In the genomic region with DNA sequence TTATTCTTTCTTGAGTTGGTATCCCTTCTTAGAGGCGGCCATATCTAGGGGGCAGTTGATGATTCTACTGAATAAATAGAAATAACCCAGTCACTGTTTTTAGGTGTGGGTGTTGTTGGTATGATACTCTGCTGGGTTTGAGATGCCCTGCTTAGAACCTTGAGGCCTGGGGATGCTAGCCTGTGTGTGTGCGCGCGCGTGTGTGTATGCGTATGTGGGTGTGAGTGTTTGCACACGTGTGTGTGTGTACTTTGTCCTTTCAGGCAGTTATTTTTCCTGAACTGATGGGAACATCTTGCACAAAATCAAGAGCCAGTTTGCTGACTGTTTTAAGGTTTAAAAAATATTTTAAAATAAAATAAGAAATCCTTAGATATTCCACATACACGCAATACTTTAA, we compare ENCODE assay signal across 32 cellular contexts. TPM values are rescaled to one million over a fixed set of nuclear protein-coding genes. Genes with fewer than 3 reads are reported as not detected.
"Had no signal": no experiment of that assay in that cellular context is flagged by ENCODE, and none has a peak within 500 bp of the region (broad histone marks: within the 10 kb centered on the region; RNA-seq: fewer than 3 reads in every experiment).

No MANE protein-coding gene starts in this region.

- H3K9me3 ChIP-seq: neutrophil, ovary, psoas muscle, right lobe of liver, sigmoid colon, thoracic aorta, thyroid gland, tibial nerve, upper lobe of left lung, vagina had no signal

- H2AFZ ChIP-seq: parathyroid adenoma had no signal

- ATAC-seq: naive thymus-derived CD8-positive, alpha-beta T cell; natural killer cell treated with Interleukin-12 subunit alpha and Interleukin-12 subunit beta and Interleukin-15 and Interleukin-18, amount 100 ng/mL, for 72 hours; psoas muscle; right cardiac atrium; right lobe of liver; stimulated activated memory B cell treated with anti-CD40 and anti-IgM and Interleukin-4, amounts not matched to agents 10 μg/mL and 1 μg/mL and 100 μg/mL, for 72 hours; stimulated activated naive CD8-positive, alpha-beta T cell treated with anti-CD3 and anti-CD28 coated beads, Interleukin-15, amount 100 ng/mL, for 72 hours; stimulated activated naive CD8-positive, alpha-beta T cell treated with anti-CD3 and anti-CD28 coated beads, Interleukin-15, Interleukin-2, amounts not matched to agents 100 U/mL and 50 U/mL, for 24 hours had no signal

- H3K4me1 ChIP-seq: parathyroid adenoma, psoas muscle, right lobe of liver, sigmoid colon, tibial nerve, upper lobe of left lung, vagina had no signal

- H3K4me3 ChIP-seq: ovary, psoas muscle, right lobe of liver, sigmoid colon, thoracic aorta, thyroid gland, tibial nerve, upper lobe of left lung, vagina had no signal

- H3K79me2 ChIP-seq: parathyroid adenoma had no signal

- DNase-seq: naive thymus-derived CD8-positive, alpha-beta T cell; nephron progenitor cell; nucleus accumbens; ovary; posterior cingulate gyrus; psoas muscle; right cardiac atrium; right lobe of liver; sigmoid colon; small intestine; stimulated activated CD4-positive, alpha-beta T cell treated with anti-CD3 and anti-CD28 coated beads, Interleukin-1b, Interleukin-23, amount 100 ng/mL, for 48 hours; stimulated activated CD4-positive, alpha-beta T cell treated with anti-CD3 and anti-CD28 coated beads, Interleukin-4, amount 100 ng/mL, for 1 hour; stimulated activated CD4-positive, alpha-beta T cell treated with anti-CD3 and anti-CD28 coated beads, Interleukin-4, amount 100 ng/mL, for 4 hours; stimulated activated CD8-positive, alpha-beta memory T cell treated with anti-CD3 and anti-CD28 coated beads, Interleukin-4, amount 100 ng/mL, for 48 hours; stimulated activated naive CD4-positive, alpha-beta T cell; stimulated activated naive CD8-positive, alpha-beta T cell treated with anti-CD3 and anti-CD28 coated beads, Interleukin-15, amount 100 ng/mL, for 72 hours; stimulated activated naive CD8-positive, alpha-beta T cell treated with anti-CD3 and anti-CD28 coated beads, Interleukin-15, Interleukin-2, amounts not matched to agents 100 U/mL and 50 U/mL, for 24 hours; substantia nigra; thyroid gland; trophoblast cell had no signal

- H3K27me3 Mint-ChIP-seq: progenitor cell of endocrine pancreas; stimulated activated memory B cell treated with anti-CD40 and anti-IgM and Interleukin-4, amounts not matched to agents 10 μg/mL and 1 μg/mL and 100 μg/mL, for 72 hours; stimulated activated naive CD8-positive, alpha-beta T cell treated with anti-CD3 and anti-CD28 coated beads, Interleukin-15, amount 100 ng/mL, for 72 hours had no signal

- H3K36me3 ChIP-seq: neutrophil, ovary, right lobe of liver, sigmoid colon, thoracic aorta, thyroid gland, tibial nerve, upper lobe of left lung, vagina had no signal

- H3K36me3 Mint-ChIP-seq: naive thymus-derived CD8-positive, alpha-beta T cell; natural killer cell treated with Interleukin-12 subunit alpha and Interleukin-12 subunit beta and Interleukin-15 and Interleukin-18, amount 100 ng/mL, for 72 hours; stimulated activated memory B cell treated with anti-CD40 and anti-IgM and Interleukin-4, amounts not matched to agents 10 μg/mL and 1 μg/mL and 100 μg/mL, for 72 hours had no signal

- H3K9me3 Mint-ChIP-seq: naive thymus-derived CD8-positive, alpha-beta T cell; natural killer cell treated with Interleukin-12 subunit alpha and Interleukin-12 subunit beta and Interleukin-15 and Interleukin-18, amount 100 ng/mL, for 72 hours; nephron progenitor cell; neural crest cell; stimulated activated memory B cell treated with anti-CD40 and anti-IgM and Interleukin-4, amounts not matched to agents 10 μg/mL and 1 μg/mL and 100 μg/mL, for 72 hours; stimulated activated naive CD8-positive, alpha-beta T cell treated with anti-CD3 and anti-CD28 coated beads, Interleukin-15, amount 100 ng/mL, for 72 hours had no signal

- H3K27ac Mint-ChIP-seq: natural killer cell treated with Interleukin-12 subunit alpha and Interleukin-12 subunit beta and Interleukin-15 and Interleukin-18, amount 100 ng/mL, for 72 hours; progenitor cell of endocrine pancreas; stimulated activated memory B cell treated with anti-CD40 and anti-IgM and Interleukin-4, amounts not matched to agents 10 μg/mL and 1 μg/mL and 100 μg/mL, for 72 hours; stimulated activated naive CD8-positive, alpha-beta T cell treated with anti-CD3 and anti-CD28 coated beads, Interleukin-15, amount 100 ng/mL, for 72 hours had no signal

- H3K4me1 Mint-ChIP-seq: naive thymus-derived CD8-positive, alpha-beta T cell; stimulated activated memory B cell treated with anti-CD40 and anti-IgM and Interleukin-4, amounts not matched to agents 10 μg/mL and 1 μg/mL and 100 μg/mL, for 72 hours; stimulated activated naive CD8-positive, alpha-beta T cell treated with anti-CD3 and anti-CD28 coated beads, Interleukin-15, amount 100 ng/mL, for 72 hours had no signal

- H3K9ac ChIP-seq: parathyroid adenoma had no signal

- H3K4me3 Mint-ChIP-seq: naive thymus-derived CD8-positive, alpha-beta T cell; natural killer cell treated with Interleukin-12 subunit alpha and Interleukin-12 subunit beta and Interleukin-15 and Interleukin-18, amount 100 ng/mL, for 72 hours; nephron progenitor cell; neural crest cell; stimulated activated memory B cell treated with anti-CD40 and anti-IgM and Interleukin-4, amounts not matched to agents 10 μg/mL and 1 μg/mL and 100 μg/mL, for 72 hours; stimulated activated naive CD8-positive, alpha-beta T cell treated with anti-CD3 and anti-CD28 coated beads, Interleukin-15, amount 100 ng/mL, for 72 hours had no signal

- H3K27ac ChIP-seq: neutrophil, ovary, parathyroid adenoma, psoas muscle, right lobe of liver, sigmoid colon, thoracic aorta, thyroid gland, tibial nerve, upper lobe of left lung, vagina had no signal

- H3K27me3 ChIP-seq: neutrophil, ovary, right lobe of liver, sigmoid colon, thyroid gland, tibial nerve, upper lobe of left lung, vagina had no signal

RNA-seq across cellular contexts. Expression of a gene that starts 3.3 kb away (rescaled TPM):
- total RNA-seq: naive thymus-derived CD8-positive, alpha-beta T cell; neural crest cell; psoas muscle; sigmoid colon; skeletal muscle tissue; temporal lobe had no signal
